ENCODE assay signal across 15 cellular contexts in genomic region chr9:132481467-132481866, GRCh38.
A peak's percentile ranks its signal among the peaks of the same experiment; 100 is the strongest.
DNase-seq lines count a peak whose midpoint lies in the region; ATAC-seq and TF ChIP-seq lines count a peak whose summit lies in the region.
"Had no signal": no experiment of that assay in that cellular context is flagged by ENCODE, and none has a peak within 500 bp of the region (broad histone marks: within the 10 kb centered on the region; RNA-seq: fewer than 3 reads in every experiment).

No MANE protein-coding gene starts in this region.

- H3K27me3 ChIP-seq in neural progenitor cell: no peaks in the 10 kb centered on the region

- H4K20me1 ChIP-seq in neural progenitor cell (ENCODE audit: low read depth): no peaks in the 10 kb centered on the region

- no peak overlapping the region for H3K27ac Mint-ChIP-seq in chondrocyte (ENCODE audit: unreplicated experiment)
- H3K27ac Mint-ChIP-seq in neural progenitor cell: peak overlapping the region; percentile 90
- no peak overlapping the region for H3K27ac Mint-ChIP-seq in activated naive CD4-positive, alpha-beta T cell treated with anti-CD3 and anti-CD28 coated beads, Interleukin-2, amount 10 ng/mL, durations not matched to agents 7 days and 5 days
- H3K27ac Mint-ChIP-seq: CD4-positive, alpha-beta T cell had no signal

- H3K27me3 Mint-ChIP-seq in chondrocyte (ENCODE audit: low read depth): peaks cover 30% of the 10 kb centered on the region
- H3K27me3 Mint-ChIP-seq in neural progenitor cell (ENCODE audit: insufficient read depth, low read depth): peaks cover 7% of the 10 kb centered on the region
- H3K27me3 Mint-ChIP-seq in activated naive CD4-positive, alpha-beta T cell treated with anti-CD3 and anti-CD28 coated beads, Interleukin-2, amount 10 ng/mL, durations not matched to agents 7 days and 5 days: peaks cover 89% of the 10 kb centered on the region

- DNase-seq in left ventricle myocardium superior: peak; percentile 13
- DNase-seq in cardiac septum (ENCODE audit: low spot score): no peak
- DNase-seq in chondrocyte (ENCODE audit: low spot score): peak; percentile 43
- peak; percentile 52 for DNase-seq in neural progenitor cell (ENCODE audit: low spot score)
- peak; percentile 66 for DNase-seq in retina
- no peak for DNase-seq in LoVo (ENCODE audit: low spot score)
- DNase-seq in activated naive CD4-positive, alpha-beta T cell treated with anti-CD3 and anti-CD28 coated beads, Interleukin-2, amount 10 ng/mL, durations not matched to agents 7 days and 5 days: no peak
- no peak for DNase-seq in HCEC 1CT
- DNase-seq: 8988T; AML-193; C1 segment of cervical spinal cord; Calu3; CD4-positive, alpha-beta T cell; DMS 273 treated with DMSO at 0.1 percent for 48 hours had no signal

- no peaks in the 10 kb centered on the region for H3K36me3 ChIP-seq in neural progenitor cell

- H3K79me2 ChIP-seq in neural progenitor cell (ENCODE audit: low read depth): no peaks in the 10 kb centered on the region

- H3K36me3 Mint-ChIP-seq in chondrocyte (ENCODE audit: low read depth): no peaks in the 10 kb centered on the region
- no peaks in the 10 kb centered on the region for H3K36me3 Mint-ChIP-seq in neural progenitor cell
- H3K36me3 Mint-ChIP-seq in activated naive CD4-positive, alpha-beta T cell treated with anti-CD3 and anti-CD28 coated beads, Interleukin-2, amount 10 ng/mL, durations not matched to agents 7 days and 5 days: no peaks in the 10 kb centered on the region

- peaks cover 50% of the 10 kb centered on the region for H3K4me1 ChIP-seq in neural progenitor cell

- no peaks in the 10 kb centered on the region for H3K9me3 Mint-ChIP-seq in chondrocyte (ENCODE audit: low read depth)
- H3K9me3 Mint-ChIP-seq in neural progenitor cell: no peaks in the 10 kb centered on the region
- H3K9me3 Mint-ChIP-seq in activated naive CD4-positive, alpha-beta T cell treated with anti-CD3 and anti-CD28 coated beads, Interleukin-2, amount 10 ng/mL, durations not matched to agents 7 days and 5 days: no peaks in the 10 kb centered on the region
- H3K9me3 Mint-ChIP-seq: CD4-positive, alpha-beta T cell had no signal

- ATAC-seq in left ventricle myocardium superior: no peak
- ATAC-seq: GM12878 had no signal

- H3K4me1 Mint-ChIP-seq in chondrocyte (ENCODE audit: low read depth): no peaks in the 10 kb centered on the region
- H3K4me1 Mint-ChIP-seq in neural progenitor cell: peaks cover 78% of the 10 kb centered on the region
- H3K4me1 Mint-ChIP-seq in activated naive CD4-positive, alpha-beta T cell treated with anti-CD3 and anti-CD28 coated beads, Interleukin-2, amount 10 ng/mL, durations not matched to agents 7 days and 5 days: peaks cover 3% of the 10 kb centered on the region

- no peak overlapping the region for H3K9ac ChIP-seq in neural progenitor cell

- TF ChIP-seq CTCF in chondrocyte (IDR thresholded peaks at IDR 0.05): no peak
- no peak for TF ChIP-seq CTCF in neural progenitor cell (IDR thresholded peaks at IDR 0.05)

- H3K4me2 ChIP-seq in neural progenitor cell: no peak overlapping the region

- H3F3A ChIP-seq in neural progenitor cell (ENCODE audit: low read depth): peaks cover 34% of the 10 kb centered on the region

- peak overlapping the region; percentile 76 for H2AFZ ChIP-seq in neural progenitor cell (replicated peaks)

- no peaks in the 10 kb centered on the region for H3K9me3 ChIP-seq in neural progenitor cell (ENCODE audit: low read depth)

- no peak overlapping the region for H3K4me3 ChIP-seq in neural progenitor cell
- H3K4me3 ChIP-seq: GM12878 had no signal

- intact Hi-C loops in left ventricle myocardium superior (cut with micrococcal nuclease): no loop called here
- intact Hi-C loops in cardiac septum (cut with DNase I): no loop called here

- CTCF ChIA-PET in activated naive CD4-positive, alpha-beta T cell treated with anti-CD3 and anti-CD28 coated beads, Interleukin-2, amount 10 ng/mL, durations not matched to agents 7 days and 5 days (lab: Charles Lee): interaction anchor here (1.2 kb wide), 1 partner anchor 26 kb away, joined by 4 read pairs; no protein-coding TSS in a partner anchor

- H3K4me3 Mint-ChIP-seq in chondrocyte (ENCODE audit: unreplicated experiment) (no peak overlapping the region), neural progenitor cell (peak overlapping the region; percentile 63)
- no peak overlapping the region for H3K4me3 Mint-ChIP-seq in activated naive CD4-positive, alpha-beta T cell treated with anti-CD3 and anti-CD28 coated beads, Interleukin-2, amount 10 ng/mL, durations not matched to agents 7 days and 5 days
- H3K4me3 Mint-ChIP-seq: CD4-positive, alpha-beta T cell had no signal

- no peak overlapping the region for H3K27ac ChIP-seq in neural progenitor cell

Comparison
In these comparisons a context has a peak if more than half of its experiments do, and no peak if none do; other contexts are left out.
1. DNase-seq: peak in left ventricle myocardium superior (single experiment), chondrocyte (single experiment), neural progenitor cell (single experiment) and retina (single experiment); none in cardiac septum (single experiment), LoVo (single experiment), activated naive CD4-positive, alpha-beta T cell treated with anti-CD3 and anti-CD28 coated beads, Interleukin-2, amount 10 ng/mL, durations not matched to agents 7 days and 5 days (single experiment) and HCEC 1CT (single experiment).